ENCODE assay signal across 10 cellular contexts in the genomic region with DNA sequence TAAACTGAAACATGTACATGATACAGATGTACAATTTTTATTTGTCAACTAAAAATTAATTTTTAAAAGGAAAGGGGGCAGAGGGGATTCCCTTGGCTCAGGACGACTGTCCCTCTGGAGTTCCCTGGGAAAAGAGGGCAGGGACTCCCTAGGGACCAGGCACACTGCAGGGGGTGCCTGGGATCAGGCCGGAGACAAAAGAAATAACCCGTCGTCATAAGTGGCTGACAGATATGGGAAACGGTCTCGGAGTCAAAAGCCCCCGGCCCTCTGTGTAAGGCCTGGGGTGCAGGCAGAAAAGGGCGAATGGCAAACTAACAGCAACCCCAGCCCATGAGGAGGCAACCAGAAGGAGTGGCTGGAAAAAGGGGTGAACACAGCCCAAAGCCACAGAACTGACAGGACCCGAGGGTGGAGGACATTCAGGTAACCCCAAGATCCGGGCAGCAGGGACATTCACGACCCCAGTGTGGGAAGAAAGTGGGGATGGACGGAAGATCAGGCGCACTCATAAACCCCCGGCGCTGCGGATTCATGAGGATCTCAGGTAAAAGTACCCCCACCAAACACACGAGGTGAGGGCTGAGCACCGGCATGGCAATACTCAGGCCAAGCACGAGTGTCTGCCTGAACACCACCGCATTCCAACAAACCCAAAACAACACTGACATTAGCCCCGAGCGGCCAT. TPM values are rescaled to one million over a fixed set of nuclear protein-coding genes. Genes with fewer than 3 reads are reported as not detected.
DNase-seq lines count a peak whose midpoint lies in the region; ATAC-seq and TF ChIP-seq lines count a peak whose summit lies in the region.
"Had no signal": no experiment of that assay in that cellular context is flagged by ENCODE, and none has a peak within 500 bp of the region (broad histone marks: within the 10 kb centered on the region; RNA-seq: fewer than 3 reads in every experiment).

No MANE protein-coding gene starts in this region.

- H3K9me3 Mint-ChIP-seq in mesothelial cell of epicardium: no peaks in the 10 kb centered on the region

- H3K9me3 ChIP-seq in tibial nerve: no peaks in the 10 kb centered on the region
- H3K9me3 ChIP-seq: A549 had no signal

- peaks cover 78% of the 10 kb centered on the region for H3K4me1 Mint-ChIP-seq in mesothelial cell of epicardium

- DNase-seq in NCI-H2107 treated with DMSO at 0.1 percent for 48 hours (lab: John Stamatoyannopoulos, UW; ENCODE audit: unreplicated experiment) (peak; percentile 1), NCI-H2107 (lab: John Stamatoyannopoulos, UW) (no peak), coronary artery (ENCODE audit: low spot score) (no peak), mesothelial cell of epicardium (ENCODE audit: low spot score in 2 of 2, unreplicated experiment in 2 of 2) (no peak), tibial nerve (ENCODE audit: low spot score in 2 of 2) (no peak), dedifferentiated amniotic fluid mesenchymal stem cell (ENCODE audit: extremely low spot score) (no peak), NCI-H128 (lab: John Stamatoyannopoulos, UW; ENCODE audit: unreplicated experiment) (no peak)
- DNase-seq: stimulated activated CD4-positive, alpha-beta T cell treated with anti-CD3 and anti-CD28 coated beads, Interleukin-15, amount 100 ng/mL, for 24 hours had no signal

- TF ChIP-seq CTCF in coronary artery (IDR thresholded peaks at IDR 0.05) (no peak), mesothelial cell of epicardium (IDR thresholded peaks at IDR 0.05; ENCODE audit: unreplicated experiment) (no peak), tibial nerve (IDR thresholded peaks at IDR 0.05) (no peak)

- peak overlapping the region; percentile 92 for H3K27ac Mint-ChIP-seq in mesothelial cell of epicardium

- H3K36me3 Mint-ChIP-seq in mesothelial cell of epicardium: peaks cover 16% of the 10 kb centered on the region

- WGBS in tibial nerve, 2 donors: 51 to 52% methylated on average over 22 of the region's 22 CpGs

- peaks cover 0 to 27% (median 0%) of the 10 kb centered on the region in 3 donors for H3K36me3 ChIP-seq in tibial nerve

- H3K4me3 Mint-ChIP-seq in mesothelial cell of epicardium: peak overlapping the region; percentile 53

- H3K4me3 ChIP-seq in coronary artery (peak overlapping the region; percentile 59), tibial nerve (peak overlapping the region in 2 of 4 donors; percentile 11 to 34)
- H3K4me3 ChIP-seq: A549 had no signal

- ATAC-seq in GM21447 (IDR thresholded peaks at IDR 0.05; ENCODE audit: unreplicated experiment): no peak

- H3K27ac ChIP-seq in coronary artery (peak overlapping the region; percentile 83 to 97), tibial nerve (peak overlapping the region; percentile 75 to 93 (median 85))

- no peak for TF ChIP-seq EP300 in tibial nerve (IDR thresholded peaks at IDR 0.05)

- peaks cover 0 to 99% (median 68%) of the 10 kb centered on the region in 4 donors for H3K4me1 ChIP-seq in tibial nerve

- no peak for TF ChIP-seq POLR2A in tibial nerve (IDR thresholded peaks at IDR 0.05)

- no peaks in the 10 kb centered on the region for H3K27me3 ChIP-seq in tibial nerve

- no peaks in the 10 kb centered on the region for H3K27me3 Mint-ChIP-seq in mesothelial cell of epicardium (ENCODE audit: low read depth)

RNA-seq across cellular contexts. Expression of gene MLLT1, which starts 6.7 kb away (rescaled TPM):
- total RNA-seq in mesothelial cell of epicardium: 90.5 to 99.8 TPM (median 93.1 TPM) in 3 replicates
- 10 to 100 TPM; 15.1 to 42.0 (median 19.9) TPM for total RNA-seq in tibial nerve
